In the genomic region with DNA sequence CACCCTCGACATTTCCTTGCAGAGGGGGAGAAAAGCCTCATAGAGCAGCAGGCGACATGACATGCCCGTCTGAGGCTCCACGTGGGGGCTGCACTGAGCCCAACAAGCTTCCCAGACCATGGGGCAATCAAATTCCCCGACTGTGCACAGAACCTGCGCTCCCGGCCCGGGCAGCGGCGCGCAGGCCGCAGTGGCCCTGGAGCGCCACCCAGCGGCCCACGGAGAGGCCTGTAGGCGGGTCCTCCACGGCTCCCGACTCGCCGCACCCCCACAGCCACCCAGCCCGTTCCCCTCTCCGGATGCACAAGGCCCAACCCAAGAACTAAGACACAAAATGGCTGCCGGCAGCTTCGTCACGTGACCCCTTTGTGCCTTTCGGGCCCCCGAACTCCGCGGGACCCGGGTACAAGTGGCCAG, we compare ENCODE assay signal across 8 cellular contexts. TPM values are rescaled to one million over a fixed set of nuclear protein-coding genes. Genes with fewer than 3 reads are reported as not detected.
DNase-seq lines count a peak whose midpoint lies in the region; ATAC-seq and TF ChIP-seq lines count a peak whose summit lies in the region.

No MANE protein-coding gene starts in this region.

- peak overlapping the region; percentile 64 to 85 (median 81) for H3K4me3 ChIP-seq in right lobe of liver

- peaks cover 0 to 4% (median 0%) of the 10 kb centered on the region in 4 donors for H3K36me3 ChIP-seq in right lobe of liver

- no CpG with 5 or more reads among the region's 30 CpGs for WGBS in right lobe of liver (ENCODE audit: insufficient coverage, low coverage, low lambda C conversion rate, missing lambda C conversion rate)

- peaks cover 17 to 19% of the 10 kb centered on the region in 2 donors for H3K36me3 Mint-ChIP-seq in CD14-positive monocyte
- H3K36me3 Mint-ChIP-seq in activated CD4-positive, alpha-beta T cell treated with anti-CD3 and anti-CD28 coated beads, Interleukin-2, amount 10 ng/mL, durations not matched to agents 7 days and 5 days (ENCODE audit: low read depth), result peaks cover 48% of the 10 kb centered on the region

- peaks cover 0 to 2% (median 0%) of the 10 kb centered on the region in 7 donors for H3K9me3 Mint-ChIP-seq in CD14-positive monocyte
- H3K9me3 Mint-ChIP-seq in activated CD4-positive, alpha-beta T cell treated with anti-CD3 and anti-CD28 coated beads, Interleukin-2, amount 10 ng/mL, durations not matched to agents 7 days and 5 days, result no peaks in the 10 kb centered on the region

- peak overlapping the region; percentile 99 to 100 (median 100) for H3K27ac ChIP-seq in right lobe of liver

- peaks cover 1 to 4% (median 3%) of the 10 kb centered on the region in 3 donors for H3K27me3 Mint-ChIP-seq in CD14-positive monocyte (ENCODE audit: low read depth in 3 of 3)
- no peaks in the 10 kb centered on the region for H3K27me3 Mint-ChIP-seq in activated CD4-positive, alpha-beta T cell treated with anti-CD3 and anti-CD28 coated beads, Interleukin-2, amount 10 ng/mL, durations not matched to agents 7 days and 5 days

- intact Hi-C loops in CD14-positive monocyte (cut with micrococcal nuclease) (loop anchor here (2.0 to 10.0 kb wide), 6 partner anchors 27 to 291 kb away; a partner anchor contains a TSS), right lobe of liver (cut with DNase I) (loop anchor here in 1 of 2 donors (5.0 kb wide), 1 partner anchor 89 kb away; no protein-coding TSS in a partner anchor)

- no peaks in the 10 kb centered on the region for H3K27me3 ChIP-seq in right lobe of liver

- H3K27ac Mint-ChIP-seq in CD14-positive monocyte, result peak overlapping the region; percentile 99 to 100 (median 100)
- peak overlapping the region; percentile 100 for H3K27ac Mint-ChIP-seq in activated CD4-positive, alpha-beta T cell treated with anti-CD3 and anti-CD28 coated beads, Interleukin-2, amount 10 ng/mL, durations not matched to agents 7 days and 5 days

- ATAC-seq in GM19328 (IDR thresholded peaks at IDR 0.05; ENCODE audit: unreplicated experiment) (peak; percentile 77), HG03469 (IDR thresholded peaks at IDR 0.05; ENCODE audit: unreplicated experiment) (peak; percentile 52), right lobe of liver (peak; percentile 93 to 98 (median 95))

- DNase-seq in CD14-positive monocyte (ENCODE audit: low spot score) (peak; percentile 98), NCI-H524 treated with DMSO at 0.1 percent for 48 hours (lab: John Stamatoyannopoulos, UW) (peak; percentile 58), dermis microvascular lymphatic vessel endothelial cell (ENCODE audit: low read depth in 2 of 2) (peak; percentile 89 to 96), right lobe of liver (peak; percentile 96 to 98 (median 98))
- DNase-seq in activated CD4-positive, alpha-beta T cell treated with anti-CD3 and anti-CD28 coated beads, Interleukin-2, amount 10 ng/mL, durations not matched to agents 7 days and 5 days, result peak; percentile 96
- peak; percentile 96 for DNase-seq in stimulated activated CD4-positive, alpha-beta T cell treated with anti-CD3 and anti-CD28 coated beads, Interleukin-4, amount 100 ng/mL, for 24 hours

- CTCF ChIA-PET in activated CD4-positive, alpha-beta T cell treated with anti-CD3 and anti-CD28 coated beads, Interleukin-2, amount 10 ng/mL, durations not matched to agents 7 days and 5 days (lab: Charles Lee), result interaction anchor here (0.5 to 4.5 kb wide), 20 partner anchors 9 to 271 kb away, joined by 3 to 32 read pairs (median 3); no protein-coding TSS in a partner anchor

- H3K4me1 Mint-ChIP-seq in CD14-positive monocyte, result peaks cover 42% of the 10 kb centered on the region
- peaks cover 72% of the 10 kb centered on the region for H3K4me1 Mint-ChIP-seq in activated CD4-positive, alpha-beta T cell treated with anti-CD3 and anti-CD28 coated beads, Interleukin-2, amount 10 ng/mL, durations not matched to agents 7 days and 5 days

- H3K4me3 Mint-ChIP-seq in CD14-positive monocyte, result peak overlapping the region; percentile 86 to 95
- peak overlapping the region; percentile 91 for H3K4me3 Mint-ChIP-seq in activated CD4-positive, alpha-beta T cell treated with anti-CD3 and anti-CD28 coated beads, Interleukin-2, amount 10 ng/mL, durations not matched to agents 7 days and 5 days

- H3K4me1 ChIP-seq in right lobe of liver, result peaks cover 0 to 37% (median 15%) of the 10 kb centered on the region in 4 donors

- no peak for TF ChIP-seq POLR2A in right lobe of liver (IDR thresholded peaks at IDR 0.05)

- POLR2A ChIA-PET in activated CD4-positive, alpha-beta T cell treated with anti-CD3 and anti-CD28 coated beads, Interleukin-2, amount 10 ng/mL, durations not matched to agents 7 days and 5 days (lab: Charles Lee), result no interaction called here

- no peaks in the 10 kb centered on the region for H3K9me3 ChIP-seq in right lobe of liver

- TF ChIP-seq CTCF in CD14-positive monocyte (IDR thresholded peaks at IDR 0.05), result peak; percentile 89
- TF ChIP-seq CTCF in right lobe of liver (IDR thresholded peaks at IDR 0.05), result peak; percentile 98 to 99 (median 98)

RNA-seq across cellular contexts. Expression of a gene that starts 0.8 kb away (rescaled TPM):
- polyA plus RNA-seq in CD14-positive monocyte, result 10 to 100 TPM; 28.3 to 31.0 TPM
- 10 to 100 TPM; 47.6 to 54.2 TPM for total RNA-seq in activated CD4-positive, alpha-beta T cell treated with anti-CD3 and anti-CD28 coated beads, Interleukin-2, amount 10 ng/mL, durations not matched to agents 7 days and 5 days
- total RNA-seq in dermis microvascular lymphatic vessel endothelial cell (15.4 and 28.2 TPM in 2 replicates), right lobe of liver (10 to 100 TPM; 10.5 to 14.6 (median 12.4) TPM)

Comparison
In these comparisons a context has a peak if more than half of its experiments do, and no peak if none do; other contexts are left out.
1. Peak in every context shown above with its lines: DNase-seq, ATAC-seq, H3K4me3 ChIP-seq and H3K27ac ChIP-seq.